ENCODE assay signal across 17 cellular contexts in the genomic region with DNA sequence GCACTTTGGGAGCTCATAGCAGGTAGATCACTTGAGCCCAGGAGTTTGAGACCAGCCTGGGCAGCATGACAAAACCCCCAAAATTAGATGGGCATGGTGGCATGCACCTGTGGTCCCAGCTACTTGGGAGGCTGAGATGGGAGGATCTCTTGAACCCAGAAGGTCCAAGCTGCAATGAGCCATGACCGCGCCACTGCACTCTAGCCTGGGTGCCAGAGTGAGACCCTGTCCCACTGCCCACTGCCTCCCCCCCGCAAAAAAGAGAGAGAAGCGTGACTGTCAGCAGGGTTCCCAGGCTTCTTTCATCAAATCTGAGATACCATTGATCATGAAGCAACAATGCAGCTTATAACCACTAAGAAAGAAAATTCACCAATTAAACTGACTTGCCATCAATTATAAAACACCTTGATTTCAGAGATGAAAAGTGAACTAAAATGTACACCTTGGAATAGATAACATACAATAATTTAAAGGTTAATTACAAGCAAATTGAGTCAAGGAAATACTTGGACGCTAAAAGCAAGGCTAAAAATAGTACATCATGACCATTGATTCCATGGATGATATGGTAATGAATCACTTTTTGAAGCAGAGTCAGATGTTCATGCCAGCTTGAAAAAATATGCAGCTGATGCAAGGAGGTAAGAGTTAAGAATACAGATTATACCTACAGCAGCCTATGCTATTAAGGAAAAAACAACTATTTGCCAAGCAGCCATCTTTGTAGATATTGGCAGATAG.
A peak's percentile ranks its signal among the peaks of the same experiment; 100 is the strongest.
DNase-seq lines count a peak whose midpoint lies in the region; ATAC-seq, FAIRE-seq and TF ChIP-seq lines count a peak whose summit lies in the region.
"Had no signal": no experiment of that assay in that cellular context is flagged by ENCODE, and none has a peak within 500 bp of the region (broad histone marks: within the 10 kb centered on the region; RNA-seq: fewer than 3 reads in every experiment).

No MANE protein-coding gene starts in this region.

- no peaks in the 10 kb centered on the region for H3K36me3 ChIP-seq in neutrophil

- H3K4me3 ChIP-seq in neutrophil (ENCODE audit: low read depth in 1 of 2, low read length in 1 of 2): no peak overlapping the region

- no peaks in the 10 kb centered on the region for H3K27me3 ChIP-seq in neutrophil

- TF ChIP-seq CTCF in CD14-positive monocyte (IDR thresholded peaks at IDR 0.05): no peak
- no peak for TF ChIP-seq CTCF in neutrophil (IDR thresholded peaks at IDR 0.05)

- peaks cover 24% of the 10 kb centered on the region for H3K4me1 Mint-ChIP-seq in CD14-positive monocyte
- no peaks in the 10 kb centered on the region for H3K4me1 Mint-ChIP-seq in activated T-helper 1 cell treated with anti-CD3 and anti-CD28 coated beads, Interleukin-12 subunit alpha, Interleukin-12 subunit beta, Interleukin-2, Interleukin-4 antibody, amounts not matched to agents 30 ng/mL and 10 ng/mL and 1 ng/mL, durations not matched to agents 14 hours and 24 hours and 36 hours (ENCODE audit: low read depth)
- H3K4me1 Mint-ChIP-seq in activated naive CD8-positive, alpha-beta T cell treated with anti-CD3 and anti-CD28 coated beads for 36 hours: peaks cover 2% of the 10 kb centered on the region
- H3K4me1 Mint-ChIP-seq: T-helper 17 cell had no signal

- peaks cover 22 to 61% of the 10 kb centered on the region in 2 experiments for H3K4me1 ChIP-seq in neutrophil (ENCODE audit: control insufficient read depth in 1 of 2, insufficient read depth in 1 of 2, low read depth in 1 of 2, low read length in 1 of 2)

- peaks cover 0 to 9% (median 3%) of the 10 kb centered on the region in 7 donors for H3K9me3 Mint-ChIP-seq in CD14-positive monocyte
- peaks cover 6% of the 10 kb centered on the region for H3K9me3 Mint-ChIP-seq in activated T-helper 1 cell treated with anti-CD3 and anti-CD28 coated beads, Interleukin-12 subunit alpha, Interleukin-12 subunit beta, Interleukin-2, Interleukin-4 antibody, amounts not matched to agents 30 ng/mL and 10 ng/mL and 1 ng/mL, durations not matched to agents 14 hours and 24 hours and 36 hours
- peaks cover 6% of the 10 kb centered on the region for H3K9me3 Mint-ChIP-seq in activated naive CD8-positive, alpha-beta T cell treated with anti-CD3 and anti-CD28 coated beads for 36 hours

- H3K36me3 Mint-ChIP-seq in CD14-positive monocyte: peaks cover 5 to 8% of the 10 kb centered on the region in 2 donors
- H3K36me3 Mint-ChIP-seq in activated T-helper 1 cell treated with anti-CD3 and anti-CD28 coated beads, Interleukin-12 subunit alpha, Interleukin-12 subunit beta, Interleukin-2, Interleukin-4 antibody, amounts not matched to agents 30 ng/mL and 10 ng/mL and 1 ng/mL, durations not matched to agents 14 hours and 24 hours and 36 hours (ENCODE audit: low read depth): peaks cover 12% of the 10 kb centered on the region
- H3K36me3 Mint-ChIP-seq in activated naive CD8-positive, alpha-beta T cell treated with anti-CD3 and anti-CD28 coated beads for 36 hours: peaks cover 44% of the 10 kb centered on the region

- peak overlapping the region; percentile 98 for H3K27ac ChIP-seq in epithelial cell of prostate
- peak overlapping the region; percentile 98 for H3K27ac ChIP-seq in neutrophil

- intact Hi-C loops in CD14-positive monocyte (cut with micrococcal nuclease): loop anchor here in 1 of 2 donors (10.0 kb wide), 1 partner anchor 105 kb away; a partner anchor contains a TSS
- intact Hi-C loops in activated T-helper 1 cell treated with anti-CD3 and anti-CD28 coated beads, Interleukin-12 subunit alpha, Interleukin-12 subunit beta, Interleukin-2, Interleukin-4 antibody, amounts not matched to agents 30 ng/mL and 10 ng/mL and 1 ng/mL, durations not matched to agents 14 hours and 24 hours and 36 hours (cut with micrococcal nuclease): no loop called here

- no peak overlapping the region for H3K4me3 Mint-ChIP-seq in CD14-positive monocyte
- no peak overlapping the region for H3K4me3 Mint-ChIP-seq in activated T-helper 1 cell treated with anti-CD3 and anti-CD28 coated beads, Interleukin-12 subunit alpha, Interleukin-12 subunit beta, Interleukin-2, Interleukin-4 antibody, amounts not matched to agents 30 ng/mL and 10 ng/mL and 1 ng/mL, durations not matched to agents 14 hours and 24 hours and 36 hours
- no peak overlapping the region for H3K4me3 Mint-ChIP-seq in activated naive CD8-positive, alpha-beta T cell treated with anti-CD3 and anti-CD28 coated beads for 36 hours
- H3K4me3 Mint-ChIP-seq: activated CD4-positive, alpha-beta memory T cell treated with anti-CD3 and anti-CD28 coated beads for 36 hours; T-helper 17 cell had no signal

- peak; percentile 12 for FAIRE-seq in RCC 7860 (lab: Jason Lieb, UNC)

- peak overlapping the region in 6 of 7 donors; percentile 54 to 99 (median 80) for H3K27ac Mint-ChIP-seq in CD14-positive monocyte
- no peak overlapping the region for H3K27ac Mint-ChIP-seq in activated T-helper 1 cell treated with anti-CD3 and anti-CD28 coated beads, Interleukin-12 subunit alpha, Interleukin-12 subunit beta, Interleukin-2, Interleukin-4 antibody, amounts not matched to agents 30 ng/mL and 10 ng/mL and 1 ng/mL, durations not matched to agents 14 hours and 24 hours and 36 hours
- H3K27ac Mint-ChIP-seq in activated naive CD8-positive, alpha-beta T cell treated with anti-CD3 and anti-CD28 coated beads for 36 hours: no peak overlapping the region
- H3K27ac Mint-ChIP-seq: activated CD4-positive, alpha-beta memory T cell treated with anti-CD3 and anti-CD28 coated beads for 36 hours; T-helper 17 cell had no signal

- no peak for DNase-seq in CD14-positive monocyte (ENCODE audit: low spot score)
- peak; percentile 44 for DNase-seq in RCC 7860 (ENCODE audit: low spot score)
- DNase-seq in epithelial cell of prostate (ENCODE audit: low read depth, low spot score): peak; percentile 33
- no peak for DNase-seq in activated T-helper 1 cell treated with anti-CD3 and anti-CD28 coated beads, Interleukin-12 subunit alpha, Interleukin-12 subunit beta, Interleukin-2, Interleukin-4 antibody, amounts not matched to agents 30 ng/mL and 10 ng/mL and 1 ng/mL, durations not matched to agents 14 hours and 24 hours and 36 hours (ENCODE audit: low spot score)
- no peak for DNase-seq in putamen (ENCODE audit: low spot score)
- DNase-seq in activated naive CD8-positive, alpha-beta T cell treated with anti-CD3 and anti-CD28 coated beads for 36 hours: no peak
- DNase-seq: activated CD4-positive, alpha-beta memory T cell treated with anti-CD3 and anti-CD28 coated beads for 36 hours; activated gamma-delta T cell treated with Interleukin-2 at 50 U/mL for 16 hours; C1 segment of cervical spinal cord; GDM1; KBM-7; NCI-H2081 treated with DMSO at 0.1 percent for 48 hours; nucleus accumbens; stimulated activated CD4-positive, alpha-beta T cell treated with anti-CD3 and anti-CD28 coated beads, Interleukin-1b, Interleukin-23, amount 100 ng/mL, for 48 hours; T-helper 17 cell had no signal

- no peaks in the 10 kb centered on the region for H3K9me3 ChIP-seq in neutrophil

- no peak for ATAC-seq in HG02623 (IDR thresholded peaks at IDR 0.05; ENCODE audit: unreplicated experiment)
- ATAC-seq: T-helper 17 cell had no signal

- H3K27me3 Mint-ChIP-seq in CD14-positive monocyte (ENCODE audit: low read depth in 3 of 3): no peaks in the 10 kb centered on the region
- H3K27me3 Mint-ChIP-seq in activated T-helper 1 cell treated with anti-CD3 and anti-CD28 coated beads, Interleukin-12 subunit alpha, Interleukin-12 subunit beta, Interleukin-2, Interleukin-4 antibody, amounts not matched to agents 30 ng/mL and 10 ng/mL and 1 ng/mL, durations not matched to agents 14 hours and 24 hours and 36 hours (ENCODE audit: insufficient read depth): no peaks in the 10 kb centered on the region
- H3K27me3 Mint-ChIP-seq in activated naive CD8-positive, alpha-beta T cell treated with anti-CD3 and anti-CD28 coated beads for 36 hours: no peaks in the 10 kb centered on the region
- H3K27me3 Mint-ChIP-seq: activated CD4-positive, alpha-beta memory T cell treated with anti-CD3 and anti-CD28 coated beads for 36 hours; T-helper 17 cell had no signal

Comparison
In these comparisons a context has a peak if more than half of its experiments do, and no peak if none do; other contexts are left out.
1. DNase-seq: peak in RCC 7860 (single experiment) and epithelial cell of prostate (single experiment); none in CD14-positive monocyte (single experiment), activated T-helper 1 cell treated with anti-CD3 and anti-CD28 coated beads, Interleukin-12 subunit alpha, Interleukin-12 subunit beta, Interleukin-2, Interleukin-4 antibody, amounts not matched to agents 30 ng/mL and 10 ng/mL and 1 ng/mL, durations not matched to agents 14 hours and 24 hours and 36 hours (single experiment), putamen (single experiment) and activated naive CD8-positive, alpha-beta T cell treated with anti-CD3 and anti-CD28 coated beads for 36 hours (single experiment).
2. H3K27ac Mint-ChIP-seq: peak in CD14-positive monocyte (6 of 7); none in activated T-helper 1 cell treated with anti-CD3 and anti-CD28 coated beads, Interleukin-12 subunit alpha, Interleukin-12 subunit beta, Interleukin-2, Interleukin-4 antibody, amounts not matched to agents 30 ng/mL and 10 ng/mL and 1 ng/mL, durations not matched to agents 14 hours and 24 hours and 36 hours (single experiment) and activated naive CD8-positive, alpha-beta T cell treated with anti-CD3 and anti-CD28 coated beads for 36 hours (single experiment).